Comparison of ENCODE assay signal across 1 cellular context in the genomic region with DNA sequence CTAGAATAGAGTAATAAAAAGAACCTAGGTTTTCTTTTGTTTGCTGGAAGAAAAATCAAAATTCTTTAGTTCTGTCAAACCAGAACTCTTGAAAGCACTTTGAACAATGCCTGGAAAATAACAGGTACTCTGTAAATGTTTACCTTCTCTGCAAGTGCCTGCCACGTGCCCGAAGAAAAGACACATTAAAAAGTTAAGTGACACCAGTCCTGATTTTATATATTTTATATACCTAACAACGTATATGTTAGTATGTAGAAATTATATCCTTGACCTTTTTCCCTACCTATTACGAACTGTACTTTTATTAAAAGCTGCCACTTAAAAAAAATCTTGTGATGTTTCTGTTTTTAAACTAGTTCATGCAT.
TF ChIP-seq lines count a peak whose summit lies in the region.

No MANE protein-coding gene starts in this region.

TF ChIP-seq in K562, 482 proteins besides CTCF, POLR2A, EP300 and RAD21 (continued from another document and continues in another):
- TF ChIP-seq FOXP4 (CRISPR knock-in tag; IDR thresholded peaks at IDR 0.05; ENCODE audit: borderline replicate concordance) (no peak), ZNF785 (CRISPR knock-in tag; IDR thresholded peaks at IDR 0.05) (no peak), CAMTA2 (CRISPR knock-in tag; conservative IDR thresholded peaks at IDR 0.05) (no peak), HMBOX1 (IDR thresholded peaks at IDR 0.05) (no peak), SFPQ (IDR thresholded peaks at IDR 0.05; ENCODE audit: low read depth, low read length) (no peak), ZNF707 (CRISPR knock-in tag; conservative IDR thresholded peaks at IDR 0.05) (no peak), ZNF3 (CRISPR knock-in tag; IDR thresholded peaks at IDR 0.05) (no peak), ZNF431 (CRISPR knock-in tag; IDR thresholded peaks at IDR 0.05) (no peak), MAFG (tag; conservative IDR thresholded peaks at IDR 0.05) (no peak), ZFX (CRISPR knock-in tag; IDR thresholded peaks at IDR 0.05) (no peak), L3MBTL2 (IDR thresholded peaks at IDR 0.05) (0 out of 2 replicates have a peak, but pooled peaks have one; percentile 23), ZBTB11 (CRISPR knock-in tag; IDR thresholded peaks at IDR 0.05) (no peak), ILF3 (IDR thresholded peaks at IDR 0.05; ENCODE audit: borderline replicate concordance) (no peak), ZNF445 (CRISPR knock-in tag; IDR thresholded peaks at IDR 0.05; ENCODE audit: low read depth) (no peak)
- TF ChIP-seq, protein P1, sequence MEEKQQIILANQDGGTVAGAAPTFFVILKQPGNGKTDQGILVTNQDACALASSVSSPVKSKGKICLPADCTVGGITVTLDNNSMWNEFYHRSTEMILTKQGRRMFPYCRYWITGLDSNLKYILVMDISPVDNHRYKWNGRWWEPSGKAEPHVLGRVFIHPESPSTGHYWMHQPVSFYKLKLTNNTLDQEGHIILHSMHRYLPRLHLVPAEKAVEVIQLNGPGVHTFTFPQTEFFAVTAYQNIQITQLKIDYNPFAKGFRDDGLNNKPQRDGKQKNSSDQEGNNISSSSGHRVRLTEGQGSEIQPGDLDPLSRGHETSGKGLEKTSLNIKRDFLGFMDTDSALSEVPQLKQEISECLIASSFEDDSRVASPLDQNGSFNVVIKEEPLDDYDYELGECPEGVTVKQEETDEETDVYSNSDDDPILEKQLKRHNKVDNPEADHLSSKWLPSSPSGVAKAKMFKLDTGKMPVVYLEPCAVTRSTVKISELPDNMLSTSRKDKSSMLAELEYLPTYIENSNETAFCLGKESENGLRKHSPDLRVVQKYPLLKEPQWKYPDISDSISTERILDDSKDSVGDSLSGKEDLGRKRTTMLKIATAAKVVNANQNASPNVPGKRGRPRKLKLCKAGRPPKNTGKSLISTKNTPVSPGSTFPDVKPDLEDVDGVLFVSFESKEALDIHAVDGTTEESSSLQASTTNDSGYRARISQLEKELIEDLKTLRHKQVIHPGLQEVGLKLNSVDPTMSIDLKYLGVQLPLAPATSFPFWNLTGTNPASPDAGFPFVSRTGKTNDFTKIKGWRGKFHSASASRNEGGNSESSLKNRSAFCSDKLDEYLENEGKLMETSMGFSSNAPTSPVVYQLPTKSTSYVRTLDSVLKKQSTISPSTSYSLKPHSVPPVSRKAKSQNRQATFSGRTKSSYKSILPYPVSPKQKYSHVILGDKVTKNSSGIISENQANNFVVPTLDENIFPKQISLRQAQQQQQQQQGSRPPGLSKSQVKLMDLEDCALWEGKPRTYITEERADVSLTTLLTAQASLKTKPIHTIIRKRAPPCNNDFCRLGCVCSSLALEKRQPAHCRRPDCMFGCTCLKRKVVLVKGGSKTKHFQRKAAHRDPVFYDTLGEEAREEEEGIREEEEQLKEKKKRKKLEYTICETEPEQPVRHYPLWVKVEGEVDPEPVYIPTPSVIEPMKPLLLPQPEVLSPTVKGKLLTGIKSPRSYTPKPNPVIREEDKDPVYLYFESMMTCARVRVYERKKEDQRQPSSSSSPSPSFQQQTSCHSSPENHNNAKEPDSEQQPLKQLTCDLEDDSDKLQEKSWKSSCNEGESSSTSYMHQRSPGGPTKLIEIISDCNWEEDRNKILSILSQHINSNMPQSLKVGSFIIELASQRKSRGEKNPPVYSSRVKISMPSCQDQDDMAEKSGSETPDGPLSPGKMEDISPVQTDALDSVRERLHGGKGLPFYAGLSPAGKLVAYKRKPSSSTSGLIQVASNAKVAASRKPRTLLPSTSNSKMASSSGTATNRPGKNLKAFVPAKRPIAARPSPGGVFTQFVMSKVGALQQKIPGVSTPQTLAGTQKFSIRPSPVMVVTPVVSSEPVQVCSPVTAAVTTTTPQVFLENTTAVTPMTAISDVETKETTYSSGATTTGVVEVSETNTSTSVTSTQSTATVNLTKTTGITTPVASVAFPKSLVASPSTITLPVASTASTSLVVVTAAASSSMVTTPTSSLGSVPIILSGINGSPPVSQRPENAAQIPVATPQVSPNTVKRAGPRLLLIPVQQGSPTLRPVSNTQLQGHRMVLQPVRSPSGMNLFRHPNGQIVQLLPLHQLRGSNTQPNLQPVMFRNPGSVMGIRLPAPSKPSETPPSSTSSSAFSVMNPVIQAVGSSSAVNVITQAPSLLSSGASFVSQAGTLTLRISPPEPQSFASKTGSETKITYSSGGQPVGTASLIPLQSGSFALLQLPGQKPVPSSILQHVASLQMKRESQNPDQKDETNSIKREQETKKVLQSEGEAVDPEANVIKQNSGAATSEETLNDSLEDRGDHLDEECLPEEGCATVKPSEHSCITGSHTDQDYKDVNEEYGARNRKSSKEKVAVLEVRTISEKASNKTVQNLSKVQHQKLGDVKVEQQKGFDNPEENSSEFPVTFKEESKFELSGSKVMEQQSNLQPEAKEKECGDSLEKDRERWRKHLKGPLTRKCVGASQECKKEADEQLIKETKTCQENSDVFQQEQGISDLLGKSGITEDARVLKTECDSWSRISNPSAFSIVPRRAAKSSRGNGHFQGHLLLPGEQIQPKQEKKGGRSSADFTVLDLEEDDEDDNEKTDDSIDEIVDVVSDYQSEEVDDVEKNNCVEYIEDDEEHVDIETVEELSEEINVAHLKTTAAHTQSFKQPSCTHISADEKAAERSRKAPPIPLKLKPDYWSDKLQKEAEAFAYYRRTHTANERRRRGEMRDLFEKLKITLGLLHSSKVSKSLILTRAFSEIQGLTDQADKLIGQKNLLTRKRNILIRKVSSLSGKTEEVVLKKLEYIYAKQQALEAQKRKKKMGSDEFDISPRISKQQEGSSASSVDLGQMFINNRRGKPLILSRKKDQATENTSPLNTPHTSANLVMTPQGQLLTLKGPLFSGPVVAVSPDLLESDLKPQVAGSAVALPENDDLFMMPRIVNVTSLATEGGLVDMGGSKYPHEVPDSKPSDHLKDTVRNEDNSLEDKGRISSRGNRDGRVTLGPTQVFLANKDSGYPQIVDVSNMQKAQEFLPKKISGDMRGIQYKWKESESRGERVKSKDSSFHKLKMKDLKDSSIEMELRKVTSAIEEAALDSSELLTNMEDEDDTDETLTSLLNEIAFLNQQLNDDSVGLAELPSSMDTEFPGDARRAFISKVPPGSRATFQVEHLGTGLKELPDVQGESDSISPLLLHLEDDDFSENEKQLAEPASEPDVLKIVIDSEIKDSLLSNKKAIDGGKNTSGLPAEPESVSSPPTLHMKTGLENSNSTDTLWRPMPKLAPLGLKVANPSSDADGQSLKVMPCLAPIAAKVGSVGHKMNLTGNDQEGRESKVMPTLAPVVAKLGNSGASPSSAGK (IDR thresholded peaks at IDR 0.05) = peak; percentile 23; the same call in 1 of the 2 replicates
- TF ChIP-seq, protein P2, sequence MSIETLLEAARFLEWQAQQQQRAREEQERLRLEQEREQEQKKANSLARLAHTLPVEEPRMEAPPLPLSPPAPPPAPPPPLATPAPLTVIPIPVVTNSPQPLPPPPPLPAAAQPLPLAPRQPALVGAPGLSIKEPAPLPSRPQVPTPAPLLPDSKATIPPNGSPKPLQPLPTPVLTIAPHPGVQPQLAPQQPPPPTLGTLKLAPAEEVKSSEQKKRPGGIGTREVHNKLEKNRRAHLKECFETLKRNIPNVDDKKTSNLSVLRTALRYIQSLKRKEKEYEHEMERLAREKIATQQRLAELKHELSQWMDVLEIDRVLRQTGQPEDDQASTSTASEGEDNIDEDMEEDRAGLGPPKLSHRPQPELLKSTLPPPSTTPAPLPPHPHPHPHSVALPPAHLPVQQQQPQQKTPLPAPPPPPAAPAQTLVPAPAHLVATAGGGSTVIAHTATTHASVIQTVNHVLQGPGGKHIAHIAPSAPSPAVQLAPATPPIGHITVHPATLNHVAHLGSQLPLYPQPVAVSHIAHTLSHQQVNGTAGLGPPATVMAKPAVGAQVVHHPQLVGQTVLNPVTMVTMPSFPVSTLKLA (conservative IDR thresholded peaks at IDR 0.05) = peak; percentile 48 to 52
- TF ChIP-seq, protein P3, sequence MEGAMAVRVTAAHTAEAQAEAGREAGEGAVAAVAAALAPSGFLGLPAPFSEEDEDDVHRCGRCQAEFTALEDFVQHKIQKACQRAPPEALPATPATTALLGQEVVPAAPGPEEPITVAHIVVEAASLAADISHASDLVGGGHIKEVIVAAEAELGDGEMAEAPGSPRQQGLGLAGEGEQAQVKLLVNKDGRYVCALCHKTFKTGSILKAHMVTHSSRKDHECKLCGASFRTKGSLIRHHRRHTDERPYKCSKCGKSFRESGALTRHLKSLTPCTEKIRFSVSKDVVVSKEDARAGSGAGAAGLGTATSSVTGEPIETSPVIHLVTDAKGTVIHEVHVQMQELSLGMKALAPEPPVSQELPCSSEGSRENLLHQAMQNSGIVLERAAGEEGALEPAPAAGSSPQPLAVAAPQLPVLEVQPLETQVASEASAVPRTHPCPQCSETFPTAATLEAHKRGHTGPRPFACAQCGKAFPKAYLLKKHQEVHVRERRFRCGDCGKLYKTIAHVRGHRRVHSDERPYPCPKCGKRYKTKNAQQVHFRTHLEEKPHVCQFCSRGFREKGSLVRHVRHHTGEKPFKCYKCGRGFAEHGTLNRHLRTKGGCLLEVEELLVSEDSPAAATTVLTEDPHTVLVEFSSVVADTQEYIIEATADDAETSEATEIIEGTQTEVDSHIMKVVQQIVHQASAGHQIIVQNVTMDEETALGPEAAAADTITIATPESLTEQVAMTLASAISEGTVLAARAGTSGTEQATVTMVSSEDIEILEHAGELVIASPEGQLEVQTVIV (CRISPR knock-in tag; IDR thresholded peaks at IDR 0.05; ENCODE audit: borderline replicate concordance) = no peak
